In genomic region chr4:5826437-5827107, GRCh38 we compare ENCODE assay signal across 16 cellular contexts.
"Had no signal": no experiment of that assay in that cellular context is flagged by ENCODE, and none has a peak within 500 bp of the region (broad histone marks: within the 10 kb centered on the region; RNA-seq: fewer than 3 reads in every experiment).

No MANE protein-coding gene starts in this region.

- H3K36me3 ChIP-seq: colonic mucosa had no signal

- H3K4me3 Mint-ChIP-seq: activated naive CD4-positive, alpha-beta T cell treated with anti-CD3 and anti-CD28 coated beads, Interleukin-2, amount 50 U/mL, for 24 hours; activated T-cell treated with anti-CD3 and anti-CD28 coated beads, Interleukin-2, amount 50 U/mL, for 24 hours; naive B cell had no signal

- ATAC-seq: body of pancreas had no signal

- H3K9me3 ChIP-seq: body of pancreas, colonic mucosa, vagina had no signal

- H3K27ac Mint-ChIP-seq: activated naive CD4-positive, alpha-beta T cell treated with anti-CD3 and anti-CD28 coated beads, Interleukin-2, amount 50 U/mL, for 24 hours; activated T-cell treated with anti-CD3 and anti-CD28 coated beads, Interleukin-2, amount 50 U/mL, for 24 hours; progenitor cell of endocrine pancreas had no signal

- H3K27me3 ChIP-seq: body of pancreas, colonic mucosa, hepatocyte, vagina had no signal

- H3K9me3 Mint-ChIP-seq: activated naive CD4-positive, alpha-beta T cell treated with anti-CD3 and anti-CD28 coated beads, Interleukin-2, amount 50 U/mL, for 24 hours; activated T-cell treated with anti-CD3 and anti-CD28 coated beads, Interleukin-2, amount 50 U/mL, for 24 hours had no signal

- H3K4me1 ChIP-seq: body of pancreas, colonic mucosa, vagina had no signal

- H3K27ac ChIP-seq: body of pancreas, colonic mucosa, hepatocyte, vagina had no signal

- H3K4me3 ChIP-seq: body of pancreas, colonic mucosa, hepatocyte, vagina had no signal

- H3K36me3 Mint-ChIP-seq: activated naive CD4-positive, alpha-beta T cell treated with anti-CD3 and anti-CD28 coated beads, Interleukin-2, amount 50 U/mL, for 24 hours; naive B cell had no signal

- H3K27me3 Mint-ChIP-seq: progenitor cell of endocrine pancreas had no signal

- DNase-seq: activated CD4-positive, alpha-beta T cell treated with anti-CD3 and anti-CD28 coated beads, Interleukin-2, amount 50 U/mL, for 1 hour; activated T-cell treated with anti-CD3 and anti-CD28 coated beads, Interleukin-2, amount 50 U/mL, for 24 hours; amniotic stem cell; central memory CD4-positive, alpha-beta T cell; colonic mucosa; islet precursor cell; naive B cell; nucleus accumbens; small intestine; stimulated activated CD4-positive, alpha-beta T cell treated with anti-CD3 and anti-CD28 coated beads, Interleukin-4, amount 100 ng/mL, for 4 hours; stimulated activated CD8-positive, alpha-beta memory T cell treated with anti-CD3 and anti-CD28 coated beads, Interleukin-4, amount 100 ng/mL, for 48 hours had no signal

- H3K4me1 Mint-ChIP-seq: activated naive CD4-positive, alpha-beta T cell treated with anti-CD3 and anti-CD28 coated beads, Interleukin-2, amount 50 U/mL, for 24 hours had no signal
